8 cellular contexts compared by ENCODE assay signal in the genomic region with DNA sequence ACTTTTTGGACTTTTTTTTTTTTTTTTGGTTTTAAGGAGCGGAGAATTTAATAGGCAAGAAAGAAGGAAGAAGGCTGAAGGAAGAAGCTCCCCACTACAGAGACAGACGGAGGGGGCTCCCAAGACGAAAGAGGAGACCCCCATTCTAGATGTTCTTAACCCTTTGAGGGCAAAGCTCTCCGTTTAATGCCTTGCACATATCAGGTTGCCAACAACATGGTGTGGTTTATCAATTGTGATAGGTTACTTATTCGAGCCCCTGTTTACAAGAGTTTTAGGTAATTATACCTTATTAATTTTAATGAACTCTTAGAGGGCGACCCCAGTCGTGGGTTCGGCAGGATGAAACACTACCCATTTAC. TPM values are rescaled to one million over a fixed set of nuclear protein-coding genes. Genes with fewer than 3 reads are reported as not detected.
DNase-seq lines count a peak whose midpoint lies in the region; ATAC-seq, FAIRE-seq and TF ChIP-seq lines count a peak whose summit lies in the region.

No MANE protein-coding gene starts in this region.

- peak overlapping the region; percentile 99 for H3K4me3 Mint-ChIP-seq in activated T-cell treated with anti-CD3 and anti-CD28 coated beads, Interleukin-2, amount 50 U/mL, for 4 hours

- H3K4me2 ChIP-seq in HepG2 (ENCODE audit: low read depth, low read length) = peak overlapping the region; percentile 94

- no TSS peak for BruUV-seq in HepG2 (replicated peaks; lab: Mats Ljungman, UMichigan)

- H3K9me3 Mint-ChIP-seq in activated T-cell treated with anti-CD3 and anti-CD28 coated beads, Interleukin-2, amount 50 U/mL, for 4 hours = no peaks in the 10 kb centered on the region

- no peak for TF ChIP-seq RAD21 in HepG2 (CRISPR knock-in tag; IDR thresholded peaks at IDR 0.05)

- CTCF ChIA-PET in HepG2 (lab: Yijun Ruan, JAX; ENCODE audit: low intra/inter-chr PET ratio, low total read pairs) = no interaction called here

- H3K9ac ChIP-seq in HepG2 (ENCODE audit: insufficient read depth, low read depth, low read length) = peak overlapping the region; percentile 69

- POLR2A ChIA-PET in HepG2 (lab: Yijun Ruan, JAX) = interaction anchor here (1.3 to 5.5 kb wide), 9 partner anchors 12 to 331 kb away, joined by 4 to 76 read pairs (median 16); a partner anchor contains a TSS

- TF ChIP-seq CTCF in HepG2 (CRISPR knock-in tag; IDR thresholded peaks at IDR 0.05) (no peak), thyroid gland (IDR thresholded peaks at IDR 0.05) (no peak)

- peaks cover 37% of the 10 kb centered on the region for H3K4me1 ChIP-seq in HepG2 (ENCODE audit: insufficient read depth, low read length)
- H3K4me1 ChIP-seq in thyroid gland = peaks cover 25 to 29% of the 10 kb centered on the region in 2 donors

- no peaks in the 10 kb centered on the region; a peak in 1 of 5 replicates for H3K27me3 ChIP-seq in HepG2 (ENCODE audit: control insufficient read depth in 1 of 2, insufficient read depth in 2 of 2, low read length in 2 of 2)
- H3K27me3 ChIP-seq in thyroid gland = no peaks in the 10 kb centered on the region

- H3K27ac ChIP-seq in angular gyrus (ENCODE audit: low read depth, low read length) = peak overlapping the region; percentile 95
- H3K27ac ChIP-seq in HepG2 (ENCODE audit: extremely low read length, insufficient read depth, low read length) = peak overlapping the region; percentile 86
- peak overlapping the region; percentile 80 to 98 (median 98) for H3K27ac ChIP-seq in thyroid gland

- in situ Hi-C loops in HepG2 (cut with HindIII; ENCODE audit: extremely low pct_ligation_motif_present, low pct_unique_long_range_greater_than_20kb) = loop anchor here (5.0 kb wide), 2 partner anchors 201 to 331 kb away; a partner anchor contains a TSS

- H3K9me3 ChIP-seq in HepG2 (ENCODE audit: low read length) (no peaks in the 10 kb centered on the region), thyroid gland (no peaks in the 10 kb centered on the region)

- peaks cover 23% of the 10 kb centered on the region for H4K20me1 ChIP-seq in HepG2 (ENCODE audit: insufficient read depth, low read length)

- TF ChIP-seq EP300 in HepG2 (IDR thresholded peaks at IDR 0.05; ENCODE audit: low read depth in 2 of 2, low read length in 2 of 2) (no peak), HepG2 (CRISPR knock-in tag; IDR thresholded peaks at IDR 0.05; ENCODE audit: borderline replicate concordance) (no peak)

- intact Hi-C loops in HepG2 (cut with micrococcal nuclease; ENCODE audit: unreplicated experiment) = loop anchor here (1.0 to 2.0 kb wide), 4 partner anchors 14 to 407 kb away; a partner anchor contains a TSS
- intact Hi-C loops in thyroid gland (cut with DNase I) = no loop called here

- FAIRE-seq in HepG2 (lab: Jason Lieb, UNC) = no peak

- WGBS in HepG2 (ENCODE audit: low lambda C conversion rate) = 2% methylated on average over 8 of the region's 8 CpGs
- WGBS in thyroid gland, 2 donors = 10 to 13% methylated on average over 8 of the region's 8 CpGs

- DNase-seq in activated T-cell treated with anti-CD3 and anti-CD28 coated beads, Interleukin-2, amount 50 U/mL, for 4 hours = no peak
- DNase-seq in activated T-cell treated with anti-CD3 and anti-CD28 coated beads for 4 hours = no peak
- no peak for DNase-seq in HepG2 (ENCODE audit: low spot score)
- DNase-seq in thyroid gland = no peak
- no peak for DNase-seq in stimulated activated naive CD4-positive, alpha-beta T cell (lab: John Stamatoyannopoulos, UW)
- no peak for DNase-seq in NAMALWA (ENCODE audit: low spot score)
- no peak for DNase-seq in kidney glomerular epithelial cell (lab: John Stamatoyannopoulos, UW)

- peak overlapping the region; percentile 88 for H2AFZ ChIP-seq in HepG2 (ENCODE audit: low read length)

- no peaks in the 10 kb centered on the region for H3K36me3 Mint-ChIP-seq in activated T-cell treated with anti-CD3 and anti-CD28 coated beads, Interleukin-2, amount 50 U/mL, for 4 hours (ENCODE audit: insufficient read depth)

- TF ChIP-seq POLR2A in HepG2 (IDR thresholded peaks at IDR 0.05; ENCODE audit: insufficient read depth in 1 of 2, low read depth in 2 of 2, low read length in 2 of 2) (no peak), thyroid gland (IDR thresholded peaks at IDR 0.05) (no peak)

- ATAC-seq in activated T-cell treated with anti-CD3 and anti-CD28 coated beads, Interleukin-2, amount 50 U/mL, for 4 hours = no peak
- ATAC-seq in HepG2 = no peak

- H3K79me2 ChIP-seq in HepG2 (ENCODE audit: insufficient read depth, low read length) = peaks cover 31% of the 10 kb centered on the region

- H3K4me3 ChIP-seq in HepG2 (replicated peaks in 1 of 3; ENCODE audit: insufficient read depth in 1 of 3, low read depth in 2 of 3, low read length in 3 of 3) = peak overlapping the region; percentile 73 to 83 (median 78)
- peak overlapping the region in 2 of 3 donors; percentile 2 to 90 for H3K4me3 ChIP-seq in thyroid gland (replicated peaks in 1 of 3)

- H3K4me1 Mint-ChIP-seq in activated T-cell treated with anti-CD3 and anti-CD28 coated beads, Interleukin-2, amount 50 U/mL, for 4 hours (ENCODE audit: low read depth) = peaks cover 37% of the 10 kb centered on the region

- H3K36me3 ChIP-seq in HepG2 (replicated peaks in 1 of 2; ENCODE audit: control insufficient read depth in 1 of 2, insufficient read depth in 2 of 2, low read length in 2 of 2) (no peaks in the 10 kb centered on the region), thyroid gland (no peaks in the 10 kb centered on the region)

- H3K27me3 Mint-ChIP-seq in activated T-cell treated with anti-CD3 and anti-CD28 coated beads, Interleukin-2, amount 50 U/mL, for 4 hours (ENCODE audit: low read depth) = no peaks in the 10 kb centered on the region

TF ChIP-seq in HepG2, 621 proteins besides CTCF, POLR2A, EP300 and RAD21 (continues in another document):
- TF ChIP-seq, protein P1, sequence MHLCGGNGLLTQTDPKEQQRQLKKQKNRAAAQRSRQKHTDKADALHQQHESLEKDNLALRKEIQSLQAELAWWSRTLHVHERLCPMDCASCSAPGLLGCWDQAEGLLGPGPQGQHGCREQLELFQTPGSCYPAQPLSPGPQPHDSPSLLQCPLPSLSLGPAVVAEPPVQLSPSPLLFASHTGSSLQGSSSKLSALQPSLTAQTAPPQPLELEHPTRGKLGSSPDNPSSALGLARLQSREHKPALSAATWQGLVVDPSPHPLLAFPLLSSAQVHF (CRISPR knock-in tag; IDR thresholded peaks at IDR 0.05) = no peak

RNA-seq across cellular contexts. Expression of a gene that starts 1.2 kb away (rescaled TPM):
- 10 to 100 TPM; 14.8 to 16.7 (median 16.4) TPM for total RNA-seq in activated T-cell treated with anti-CD3 and anti-CD28 coated beads, Interleukin-2, amount 50 U/mL, for 4 hours
- total RNA-seq in HepG2 (2016; rRNA removed; fragmentation: Illumina TruSeq; extraction: Trizol) (15.5 and 23.3 TPM in 2 replicates), thyroid gland (10 to 100 TPM; 27.4 to 40.2 (median 33.5) TPM)
- 1.6 and 1.8 TPM in 2 replicates for total RNA-seq in HepG2 (2016; cell fraction: cytosol; rRNA removed; fragmentation: Illumina TruSeq; extraction: Trizol; ENCODE audit: low read depth)
- 17.5 and 22.7 TPM in 2 replicates for total RNA-seq in HepG2 (2016; cell fraction: insoluble cytoplasmic fraction; rRNA removed; fragmentation: Illumina TruSeq; extraction: Trizol)
- 5.6 and 7.4 TPM in 2 replicates for total RNA-seq in HepG2 (2016; cell fraction: membrane; rRNA removed; fragmentation: Illumina TruSeq; extraction: Trizol)
- total RNA-seq in HepG2 (2016; cell fraction: nucleus; rRNA removed; fragmentation: Illumina TruSeq; extraction: Trizol) = 12.8 and 13.0 TPM in 2 replicates
- polyA plus RNA-seq in HepG2 (2011; rRNA removed) = 15.2 and 16.9 TPM in 2 replicates
- 7.6 and 10.6 TPM in 2 replicates for polyA plus RNA-seq in HepG2 (2011; cell fraction: cytosol; rRNA removed)
- 8.6 and 9.8 TPM in 2 replicates for polyA plus RNA-seq in HepG2 (2011; cell fraction: nucleus; rRNA removed)
- 13.5 and 16.7 TPM in 2 replicates for polyA plus RNA-seq in HepG2 (2012)
- 0.57 and 0.70 TPM in 2 replicates for polyA plus RNA-seq in HepG2 (2016; cell fraction: cytosol; fragmentation: Illumina TruSeq; extraction: Trizol; ENCODE audit: low read depth)
- polyA plus RNA-seq in HepG2 (2016; cell fraction: insoluble cytoplasmic fraction; fragmentation: Illumina TruSeq; extraction: Trizol; ENCODE audit: low read depth) = 15.9 and 16.0 TPM in 2 replicates
- polyA plus RNA-seq in HepG2 (2016; cell fraction: membrane; fragmentation: Illumina TruSeq; extraction: Trizol; ENCODE audit: low read depth) = 2.2 and 2.6 TPM in 2 replicates
- 11.2 and 12.2 TPM in 2 replicates for polyA plus RNA-seq in HepG2 (2016; cell fraction: nucleus; fragmentation: Illumina TruSeq; extraction: Trizol; ENCODE audit: insufficient read depth, low read depth)
- polyA minus RNA-seq in HepG2 (2011; rRNA and poly(A)+ RNA removed; ENCODE audit: low replicate concordance) = 30.5 and 39.3 TPM in 2 replicates
- 12.7 and 15.8 TPM in 2 replicates for polyA minus RNA-seq in HepG2 (2011; cell fraction: cytosol; rRNA and poly(A)+ RNA removed)
- polyA minus RNA-seq in HepG2 (2011; cell fraction: nucleus; rRNA and poly(A)+ RNA removed) = 34.8 and 39.1 TPM in 2 replicates
